ENCODE assay signal across 37 cellular contexts in genomic region chr10:83988435-83988834, GRCh38.
DNase-seq lines count a peak whose midpoint lies in the region; ATAC-seq, FAIRE-seq and TF ChIP-seq lines count a peak whose summit lies in the region.
"Had no signal": no experiment of that assay in that cellular context is flagged by ENCODE, and none has a peak within 500 bp of the region (broad histone marks: within the 10 kb centered on the region; RNA-seq: fewer than 3 reads in every experiment).

No MANE protein-coding gene starts in this region.

- H3K27ac ChIP-seq in GM12878 (ENCODE audit: control insufficient read depth, insufficient read depth): no peak overlapping the region
- H3K27ac ChIP-seq in tibial nerve: no peak overlapping the region
- H3K27ac ChIP-seq in coronary artery: no peak overlapping the region
- H3K27ac ChIP-seq: 22Rv1; A549; BLaER1; BLaER1 treated with 17β-estradiol and CSF1 and Interleukin-3, amounts not matched to agents 10 nM and 100 nM; C4-2B had no signal

- 53% methylated on average over 1 of the region's 1 CpG for WGBS in GM12878 (ENCODE audit: insufficient coverage, insufficient replicate concordance, low lambda C conversion rate, missing lambda C conversion rate)
- WGBS in tibial nerve, 2 donors: 88 to 98% methylated on average over 1 of the region's 1 CpG

- in situ Hi-C loops in GM12878 (cut with MboI): no loop called here

- H3K27me3 ChIP-seq in GM12878 (replicated peaks in 1 of 2; ENCODE audit: control insufficient read depth in 2 of 2, insufficient read depth in 2 of 2, low read length in 1 of 2): no peaks in the 10 kb centered on the region
- no peaks in the 10 kb centered on the region for H3K27me3 ChIP-seq in tibial nerve
- H3K27me3 ChIP-seq: BE2C; BLaER1; BLaER1 treated with 17β-estradiol and CSF1 and Interleukin-3, amounts not matched to agents 10 nM and 100 nM had no signal

- TF ChIP-seq POLR2A in GM12878 (IDR thresholded peaks at IDR 0.05; ENCODE audit: low read depth, low read length) (no peak), tibial nerve (IDR thresholded peaks at IDR 0.05) (no peak)

- ATAC-seq in natural killer cell (peak; percentile 44 to 66 (median 58)), GM12878 (no peak)
- no peak for ATAC-seq in natural killer cell treated with Interleukin-12 subunit alpha and Interleukin-12 subunit beta and Interleukin-15 and Interleukin-18, amount 100 ng/mL, for 72 hours
- ATAC-seq: A549; CD8-positive, alpha-beta T cell had no signal

- H3K79me2 ChIP-seq in GM12878 (ENCODE audit: control insufficient read depth, insufficient read depth, low read length): no peaks in the 10 kb centered on the region

- no peak for TF ChIP-seq EP300 in GM12878 (IDR thresholded peaks at IDR 0.05; ENCODE audit: borderline replicate concordance in 1 of 2, control insufficient read depth in 1 of 2, low read depth in 2 of 2, low read length in 2 of 2)
- no peak for TF ChIP-seq EP300 in tibial nerve (IDR thresholded peaks at IDR 0.05)

- H3K27me3 Mint-ChIP-seq in natural killer cell (ENCODE audit: low read depth in 2 of 2) (peaks cover 6 to 13% of the 10 kb centered on the region in 2 donors), immature natural killer cell (ENCODE audit: low read depth in 3 of 3) (peaks cover 4 to 8% (median 7%) of the 10 kb centered on the region in 3 donors)
- H3K27me3 Mint-ChIP-seq in natural killer cell treated with Interleukin-12 subunit alpha and Interleukin-12 subunit beta and Interleukin-15 and Interleukin-18, amount 100 ng/mL, for 72 hours: peaks cover 5 to 7% of the 10 kb centered on the region in 2 donors
- H3K27me3 Mint-ChIP-seq: CD4-positive, CD25-positive, alpha-beta regulatory T cell had no signal

- H3K9ac ChIP-seq in GM12878 (ENCODE audit: control insufficient read depth, insufficient read depth, low read length): no peak overlapping the region
- H3K9ac ChIP-seq: BLaER1; BLaER1 treated with 17β-estradiol and CSF1 and Interleukin-3, amounts not matched to agents 10 nM and 100 nM had no signal

- SMC1A ChIA-PET in GM12878 (lab: Charles Lee; ENCODE audit: uncharacterized antibody, unreplicated experiment): interaction anchor here (1.2 kb wide), 1 partner anchor 29 kb away, joined by 3 read pairs; no protein-coding TSS in a partner anchor

- RAD21 ChIA-PET in GM12878 (lab: Charles Lee; ENCODE audit: unreplicated experiment): no interaction called here

- BruUV-seq in GM12878 (replicated peaks; lab: Mats Ljungman, UMichigan): no TSS peak

- H2AFZ ChIP-seq in GM12878 (ENCODE audit: control insufficient read depth, low read depth, low read length): no peak overlapping the region

- CTCF ChIA-PET in GM12878 (lab: Yijun Ruan, JAX): interaction anchor here (0.8 kb wide), 1 partner anchor 19 kb away, joined by 3 read pairs; no protein-coding TSS in a partner anchor

- H3K4me2 ChIP-seq in GM12878 (ENCODE audit: control insufficient read depth, insufficient read depth): no peak overlapping the region
- H3K4me2 ChIP-seq: A549; BLaER1; BLaER1 treated with 17β-estradiol and CSF1 and Interleukin-3, amounts not matched to agents 10 nM and 100 nM had no signal

- TF ChIP-seq CTCF in natural killer cell (IDR thresholded peaks at IDR 0.05): no peak
- TF ChIP-seq CTCF in GM12878 (IDR thresholded peaks at IDR 0.05 in 2 of 3, conservative IDR thresholded peaks at IDR 0.05 in 1 of 3; ENCODE audit: control insufficient read depth in 2 of 3, extremely low read depth in 1 of 3, insufficient read depth in 1 of 3, low read depth in 3 of 3, low read length in 3 of 3): no peak
- TF ChIP-seq CTCF in tibial nerve (IDR thresholded peaks at IDR 0.05): no peak
- no peak for TF ChIP-seq CTCF in coronary artery (IDR thresholded peaks at IDR 0.05)

- H3K36me3 Mint-ChIP-seq in natural killer cell: no peaks in the 10 kb centered on the region
- H3K36me3 Mint-ChIP-seq in natural killer cell treated with Interleukin-12 subunit alpha and Interleukin-12 subunit beta and Interleukin-15 and Interleukin-18, amount 100 ng/mL, for 72 hours: no peaks in the 10 kb centered on the region
- H3K36me3 Mint-ChIP-seq in immature natural killer cell: no peaks in the 10 kb centered on the region
- H3K36me3 Mint-ChIP-seq: CD14-positive monocyte; CD4-positive, alpha-beta memory T cell; CD4-positive, CD25-positive, alpha-beta regulatory T cell; CD8-positive, alpha-beta memory T cell; CD8-positive, alpha-beta T cell had no signal

- H3K4me3 ChIP-seq in Jurkat, Clone E6-1 (ENCODE audit: low read length): no peak overlapping the region
- no peak overlapping the region for H3K4me3 ChIP-seq in GM12878
- no peak overlapping the region for H3K4me3 ChIP-seq in tibial nerve
- H3K4me3 ChIP-seq in coronary artery: no peak overlapping the region
- H3K4me3 ChIP-seq: A549; BLaER1; BLaER1 treated with 17β-estradiol and CSF1 and Interleukin-3, amounts not matched to agents 10 nM and 100 nM had no signal

- peaks cover 28% of the 10 kb centered on the region for H3K4me1 ChIP-seq in GM12878 (ENCODE audit: control insufficient read depth, insufficient read depth, low read length)
- no peaks in the 10 kb centered on the region for H3K4me1 ChIP-seq in tibial nerve
- H3K4me1 ChIP-seq: A549, BE2C, Caco-2 had no signal

- H3K27ac Mint-ChIP-seq in natural killer cell: no peak overlapping the region
- no peak overlapping the region for H3K27ac Mint-ChIP-seq in natural killer cell treated with Interleukin-12 subunit alpha and Interleukin-12 subunit beta and Interleukin-15 and Interleukin-18, amount 100 ng/mL, for 72 hours
- H3K27ac Mint-ChIP-seq in immature natural killer cell: no peak overlapping the region
- H3K27ac Mint-ChIP-seq: B cell; CD14-positive monocyte; CD4-positive, alpha-beta memory T cell; CD4-positive, alpha-beta T cell; CD4-positive, CD25-positive, alpha-beta regulatory T cell; CD8-positive, alpha-beta memory T cell; CD8-positive, alpha-beta T cell had no signal

- DNase-seq in natural killer cell (no peak), GM12878 (ENCODE audit: low read depth, low spot score) (peak; percentile 43), immature natural killer cell (peak in 2 of 3 donors; percentile 3 to 14), tibial nerve (ENCODE audit: low spot score in 2 of 2) (no peak), coronary artery (ENCODE audit: low spot score) (no peak)
- DNase-seq in natural killer cell treated with Interleukin-12 subunit alpha and Interleukin-12 subunit beta and Interleukin-15 and Interleukin-18, amount 100 ng/mL, for 72 hours (ENCODE audit: low spot score): no peak
- peak; percentile 68 for DNase-seq in Jurkat, Clone E6-1 (ENCODE audit: low read depth, low spot score)
- no peak for DNase-seq in stimulated activated CD4-positive, alpha-beta T cell treated with anti-CD3 and anti-CD28 coated beads, Interleukin-2, amount 100 ng/mL, for 48 hours
- DNase-seq: 8988T; ACHN; AML-193; BE2C; C1 segment of cervical spinal cord; Caco-2; Calu3; CD4-positive, alpha-beta memory T cell; CD4-positive, alpha-beta T cell; CD4-positive, CD25-positive, alpha-beta regulatory T cell; CD8-positive, alpha-beta memory T cell; CD8-positive, alpha-beta T cell; COR-L47; DMS 273 treated with DMSO at 0.1 percent for 48 hours; DMS153; DMS53; DMS79; DMS79 treated with DMSO at 0.1 percent for 48 hours; DND-41; EL had no signal

- no peaks in the 10 kb centered on the region for H4K20me1 ChIP-seq in GM12878 (ENCODE audit: control insufficient read depth, insufficient read depth)
- H4K20me1 ChIP-seq: BLaER1 had no signal

- no peak overlapping the region for H3K4me3 Mint-ChIP-seq in natural killer cell
- no peak overlapping the region for H3K4me3 Mint-ChIP-seq in natural killer cell treated with Interleukin-12 subunit alpha and Interleukin-12 subunit beta and Interleukin-15 and Interleukin-18, amount 100 ng/mL, for 72 hours
- peak overlapping the region in 1 of 5 donors; percentile 77 for H3K4me3 Mint-ChIP-seq in immature natural killer cell
- H3K4me3 Mint-ChIP-seq: B cell; CD14-positive monocyte; CD4-positive, alpha-beta memory T cell; CD4-positive, alpha-beta T cell; CD4-positive, CD25-positive, alpha-beta regulatory T cell; CD8-positive, alpha-beta memory T cell; CD8-positive, alpha-beta T cell had no signal

- no peaks in the 10 kb centered on the region for H3K9me3 Mint-ChIP-seq in natural killer cell
- H3K9me3 Mint-ChIP-seq in natural killer cell treated with Interleukin-12 subunit alpha and Interleukin-12 subunit beta and Interleukin-15 and Interleukin-18, amount 100 ng/mL, for 72 hours: no peaks in the 10 kb centered on the region
- H3K9me3 Mint-ChIP-seq in immature natural killer cell: peaks cover 0 to 2% (median 0%) of the 10 kb centered on the region in 6 donors
- H3K9me3 Mint-ChIP-seq: CD4-positive, alpha-beta T cell; CD8-positive, alpha-beta memory T cell; CD8-positive, alpha-beta T cell had no signal

- TF ChIP-seq RAD21 in GM12878 (IDR thresholded peaks at IDR 0.05; ENCODE audit: insufficient read depth, low read depth, low read length): no peak

- POLR2A ChIA-PET in GM12878 (lab: Charles Lee): no interaction called here

- H3K9me3 ChIP-seq in GM12878 (replicated peaks; ENCODE audit: control insufficient read depth, insufficient read depth, low read length) (peaks cover 5% of the 10 kb centered on the region; the same call in 2 of the 3 replicates), tibial nerve (no peaks in the 10 kb centered on the region)
- H3K9me3 ChIP-seq: A549; BE2C; BLaER1; BLaER1 treated with 17β-estradiol and CSF1 and Interleukin-3, amounts not matched to agents 10 nM and 100 nM; Caco-2 had no signal

- intact Hi-C loops in natural killer cell (cut with micrococcal nuclease) (no loop called here), GM12878 (cut with micrococcal nuclease; ENCODE audit: unreplicated experiment) (no loop called here)

- FAIRE-seq in GM12878 (lab: Jason Lieb, UNC): peak; percentile 79
- FAIRE-seq: A204.1, A549, D721Med had no signal

- H3K4me1 Mint-ChIP-seq in natural killer cell: peaks cover 5 to 12% of the 10 kb centered on the region in 2 donors
- H3K4me1 Mint-ChIP-seq in natural killer cell treated with Interleukin-12 subunit alpha and Interleukin-12 subunit beta and Interleukin-15 and Interleukin-18, amount 100 ng/mL, for 72 hours (ENCODE audit: low read depth in 2 of 2): peaks cover 0 to 22% of the 10 kb centered on the region in 2 donors
- H3K4me1 Mint-ChIP-seq in immature natural killer cell: peaks cover 20 to 22% of the 10 kb centered on the region in 2 donors
- H3K4me1 Mint-ChIP-seq: CD4-positive, alpha-beta memory T cell had no signal

- H3K36me3 ChIP-seq in GM12878 (ENCODE audit: control insufficient read depth in 2 of 2, insufficient read depth in 2 of 2, low read length in 1 of 2) (no peaks in the 10 kb centered on the region), tibial nerve (no peaks in the 10 kb centered on the region)
- H3K36me3 ChIP-seq: BE2C; BLaER1; BLaER1 treated with 17β-estradiol and CSF1 and Interleukin-3, amounts not matched to agents 10 nM and 100 nM had no signal

TF ChIP-seq in GM12878, 131 proteins besides CTCF, POLR2A, EP300 and RAD21 (continues in another document):
- TF ChIP-seq SP1 (IDR thresholded peaks at IDR 0.05; ENCODE audit: low read depth, low read length): no peak

Comparison
In these comparisons a context has a peak if more than half of its experiments do, and no peak if none do; other contexts are left out.
1. ATAC-seq: peak in natural killer cell (3 of 3); none in natural killer cell treated with Interleukin-12 subunit alpha and Interleukin-12 subunit beta and Interleukin-15 and Interleukin-18, amount 100 ng/mL, for 72 hours (0 of 2) and GM12878 (single experiment).
2. DNase-seq: peak in Jurkat, Clone E6-1 (single experiment), GM12878 (single experiment) and immature natural killer cell (2 of 3); none in natural killer cell (single experiment), natural killer cell treated with Interleukin-12 subunit alpha and Interleukin-12 subunit beta and Interleukin-15 and Interleukin-18, amount 100 ng/mL, for 72 hours (single experiment), stimulated activated CD4-positive, alpha-beta T cell treated with anti-CD3 and anti-CD28 coated beads, Interleukin-2, amount 100 ng/mL, for 48 hours (0 of 2), tibial nerve (0 of 2) and coronary artery (single experiment).